9 cellular contexts compared by ENCODE assay signal in the genomic region with DNA sequence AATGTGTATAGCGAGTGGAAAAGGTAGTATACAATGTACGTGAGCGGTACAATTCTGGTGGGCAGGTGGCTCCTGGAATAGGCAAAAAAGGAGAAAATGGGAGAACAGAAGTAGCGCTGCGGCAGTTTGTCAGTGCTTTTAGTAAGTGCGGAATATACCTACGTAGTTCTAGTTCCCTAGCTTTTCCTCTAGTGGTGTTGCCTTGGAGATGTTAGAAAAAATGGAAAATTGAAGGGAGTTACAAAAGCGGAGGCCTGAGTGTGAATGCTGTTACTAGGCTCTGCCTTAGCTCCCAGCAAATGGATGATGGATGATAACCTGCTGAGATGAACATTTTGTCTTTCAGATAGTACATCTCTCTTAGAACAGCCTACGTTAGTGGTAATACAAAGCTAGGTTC. TPM values are rescaled to one million over a fixed set of nuclear protein-coding genes. Genes with fewer than 3 reads are reported as not detected.
DNase-seq lines count a peak whose midpoint lies in the region; ATAC-seq and TF ChIP-seq lines count a peak whose summit lies in the region.
"Had no signal": no experiment of that assay in that cellular context is flagged by ENCODE, and none has a peak within 500 bp of the region (broad histone marks: within the 10 kb centered on the region; RNA-seq: fewer than 3 reads in every experiment).

No MANE protein-coding gene starts in this region.

- DNase-seq in CD4-positive, alpha-beta memory T cell, result no peak
- peak; percentile 30 for DNase-seq in NCI-H146 treated with DMSO at 0.1 percent for 48 hours (lab: John Stamatoyannopoulos, UW; ENCODE audit: unreplicated experiment)
- DNase-seq in choroid plexus epithelial cell (ENCODE audit: low read depth), result no peak
- DNase-seq in neural crest cell (ENCODE audit: low read depth, low spot score), result no peak
- no peak for DNase-seq in NCI-H2081 (lab: John Stamatoyannopoulos, UW)
- no peak for DNase-seq in NCI-H524 (lab: John Stamatoyannopoulos, UW)
- DNase-seq in SKM-1 treated with dmso at 0.1 percent for 144 hours (lab: John Stamatoyannopoulos, UW; ENCODE audit: unreplicated experiment), result no peak
- DNase-seq: T1000 had no signal

- peaks cover 5 to 14% (median 11%) of the 10 kb centered on the region in 4 donors for H3K4me1 Mint-ChIP-seq in CD4-positive, alpha-beta memory T cell
- H3K4me1 Mint-ChIP-seq in neural crest cell, result peaks cover 52% of the 10 kb centered on the region

- H3K27ac ChIP-seq in CD4-positive, alpha-beta memory T cell (ENCODE audit: low read depth, low read length), result no peak overlapping the region

- no peak for ATAC-seq in GM19467 (IDR thresholded peaks at IDR 0.05; ENCODE audit: unreplicated experiment)

- peaks cover 11% of the 10 kb centered on the region for H3K4me1 ChIP-seq in CD4-positive, alpha-beta memory T cell (ENCODE audit: insufficient read depth, low read length)

- H3K9me3 ChIP-seq in CD4-positive, alpha-beta memory T cell (ENCODE audit: control insufficient read depth in 1 of 2, low read length in 2 of 2), result no peaks in the 10 kb centered on the region

- H3K4me3 ChIP-seq in CD4-positive, alpha-beta memory T cell (ENCODE audit: low read length in 2 of 2), result no peak overlapping the region
- H3K4me3 ChIP-seq in choroid plexus epithelial cell (ENCODE audit: low read depth, low read length), result peak overlapping the region; percentile 91

- POLR2A ChIA-PET in CD4-positive, alpha-beta memory T cell (lab: Charles Lee; ENCODE audit: partially characterized antibody), result interaction anchor here (1.8 to 2.2 kb wide), 2 partner anchors 33 to 1130 kb away, joined by 8 to 28 read pairs; a partner anchor contains a TSS

- no peaks in the 10 kb centered on the region for H3K27me3 ChIP-seq in CD4-positive, alpha-beta memory T cell (ENCODE audit: insufficient read depth, low read length)

- no peaks in the 10 kb centered on the region for H3K27me3 Mint-ChIP-seq in CD4-positive, alpha-beta memory T cell
- no peaks in the 10 kb centered on the region for H3K27me3 Mint-ChIP-seq in neural crest cell (ENCODE audit: low read depth)

- no peaks in the 10 kb centered on the region for H3K9me3 Mint-ChIP-seq in CD4-positive, alpha-beta memory T cell
- no peaks in the 10 kb centered on the region for H3K9me3 Mint-ChIP-seq in neural crest cell

- CTCF ChIA-PET in CD4-positive, alpha-beta memory T cell (lab: Charles Lee; ENCODE audit: partially characterized antibody), result interaction anchor here (1.8 kb wide), 1 partner anchor 33 kb away, joined by 6 read pairs; a partner anchor contains a TSS

- H3K36me3 Mint-ChIP-seq in CD4-positive, alpha-beta memory T cell, result peaks cover 0 to 1% of the 10 kb centered on the region in 2 donors
- H3K36me3 Mint-ChIP-seq in neural crest cell (ENCODE audit: low read depth), result peaks cover 5% of the 10 kb centered on the region

- TF ChIP-seq CTCF in choroid plexus epithelial cell (conservative IDR thresholded peaks at IDR 0.05; ENCODE audit: low read depth, low read length), result no peak
- TF ChIP-seq CTCF in neural crest cell (conservative IDR thresholded peaks at IDR 0.05), result no peak

- intact Hi-C loops in CD4-positive, alpha-beta memory T cell (cut with micrococcal nuclease), result loop anchor here (2.0 to 10.0 kb wide), 2 partner anchors 1129 to 1505 kb away; a partner anchor contains a TSS

- H3K36me3 ChIP-seq in CD4-positive, alpha-beta memory T cell (ENCODE audit: insufficient read depth, low read length), result no peaks in the 10 kb centered on the region

- H3K27ac Mint-ChIP-seq in CD4-positive, alpha-beta memory T cell, result peak overlapping the region in 3 of 7 donors; percentile 10 to 97 (median 71)
- H3K27ac Mint-ChIP-seq in neural crest cell (ENCODE audit: unreplicated experiment), result peak overlapping the region; percentile 94

- H3K4me3 Mint-ChIP-seq in CD4-positive, alpha-beta memory T cell, result peak overlapping the region in 7 of 8 donors; percentile 79 to 95 (median 89)
- peak overlapping the region; percentile 97 for H3K4me3 Mint-ChIP-seq in neural crest cell

RNA-seq across cellular contexts. Expression of a gene that starts 1.1 kb away (rescaled TPM):
- 1 to 10 TPM; 1.4 to 1.5 TPM for total RNA-seq in CD4-positive, alpha-beta memory T cell
- polyA plus RNA-seq in CD4-positive, alpha-beta memory T cell, result 1 to 10 TPM; 1.2 to 1.5 TPM
- total RNA-seq in neural crest cell, result 24.7 and 29.1 TPM in 2 replicates

RNA-seq across cellular contexts. Expression of a gene that starts 32.8 kb away (rescaled TPM):
- total RNA-seq in CD4-positive, alpha-beta memory T cell, result 1 to 10 TPM; 5.5 to 5.6 TPM
- under 1 TPM; 0.46 to 0.79 TPM for polyA plus RNA-seq in CD4-positive, alpha-beta memory T cell
- 1.3 TPM in 2 replicates for total RNA-seq in neural crest cell

Comparison
In these comparisons a context has a peak if more than half of its experiments do, and no peak if none do; other contexts are left out.
1. RNA of a gene that starts 1.1 kb away (total RNA-seq): 24.7 to 29.1 TPM in neural crest cell; 1.4 to 1.5 TPM in CD4-positive, alpha-beta memory T cell; every median in the first group is over 10 times any median in the second.